Comparison of ENCODE assay signal across 1 cellular context in genomic region chr9:35691325-35691631, GRCh38.
TF ChIP-seq lines count a peak whose summit lies in the region.

No MANE protein-coding gene starts in this region.

TF ChIP-seq in GM12878, 131 proteins besides CTCF, POLR2A, EP300 and RAD21:
- TF ChIP-seq CHD1 (IDR thresholded peaks at IDR 0.05; ENCODE audit: low read depth, low read length) (no peak), ETV6 (conservative IDR thresholded peaks at IDR 0.05 in 1 of 2, IDR thresholded peaks at IDR 0.05 in 1 of 2; ENCODE audit: borderline replicate concordance in 1 of 2, low read depth in 1 of 2) (no peak), PAX5 (IDR thresholded peaks at IDR 0.05; ENCODE audit: borderline replicate concordance, low read depth, low read length) (no peak), CHD2 (IDR thresholded peaks at IDR 0.05; ENCODE audit: borderline replicate concordance, low read depth, low read length) (no peak), HDAC6 (IDR thresholded peaks at IDR 0.05; ENCODE audit: unreplicated experiment) (no peak), BHLHE40 (IDR thresholded peaks at IDR 0.05; ENCODE audit: borderline replicate concordance in 1 of 2, low read depth in 2 of 2, low read length in 1 of 2) (no peak)
- TF ChIP-seq, protein P1, sequence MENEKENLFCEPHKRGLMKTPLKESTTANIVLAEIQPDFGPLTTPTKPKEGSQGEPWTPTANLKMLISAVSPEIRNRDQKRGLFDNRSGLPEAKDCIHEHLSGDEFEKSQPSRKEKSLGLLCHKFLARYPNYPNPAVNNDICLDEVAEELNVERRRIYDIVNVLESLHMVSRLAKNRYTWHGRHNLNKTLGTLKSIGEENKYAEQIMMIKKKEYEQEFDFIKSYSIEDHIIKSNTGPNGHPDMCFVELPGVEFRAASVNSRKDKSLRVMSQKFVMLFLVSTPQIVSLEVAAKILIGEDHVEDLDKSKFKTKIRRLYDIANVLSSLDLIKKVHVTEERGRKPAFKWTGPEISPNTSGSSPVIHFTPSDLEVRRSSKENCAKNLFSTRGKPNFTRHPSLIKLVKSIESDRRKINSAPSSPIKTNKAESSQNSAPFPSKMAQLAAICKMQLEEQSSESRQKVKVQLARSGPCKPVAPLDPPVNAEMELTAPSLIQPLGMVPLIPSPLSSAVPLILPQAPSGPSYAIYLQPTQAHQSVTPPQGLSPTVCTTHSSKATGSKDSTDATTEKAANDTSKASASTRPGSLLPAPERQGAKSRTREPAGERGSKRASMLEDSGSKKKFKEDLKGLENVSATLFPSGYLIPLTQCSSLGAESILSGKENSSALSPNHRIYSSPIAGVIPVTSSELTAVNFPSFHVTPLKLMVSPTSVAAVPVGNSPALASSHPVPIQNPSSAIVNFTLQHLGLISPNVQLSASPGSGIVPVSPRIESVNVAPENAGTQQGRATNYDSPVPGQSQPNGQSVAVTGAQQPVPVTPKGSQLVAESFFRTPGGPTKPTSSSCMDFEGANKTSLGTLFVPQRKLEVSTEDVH (IDR thresholded peaks at IDR 0.05; ENCODE audit: low read depth, partially characterized antibody), result no peak
- TF ChIP-seq, protein P2, sequence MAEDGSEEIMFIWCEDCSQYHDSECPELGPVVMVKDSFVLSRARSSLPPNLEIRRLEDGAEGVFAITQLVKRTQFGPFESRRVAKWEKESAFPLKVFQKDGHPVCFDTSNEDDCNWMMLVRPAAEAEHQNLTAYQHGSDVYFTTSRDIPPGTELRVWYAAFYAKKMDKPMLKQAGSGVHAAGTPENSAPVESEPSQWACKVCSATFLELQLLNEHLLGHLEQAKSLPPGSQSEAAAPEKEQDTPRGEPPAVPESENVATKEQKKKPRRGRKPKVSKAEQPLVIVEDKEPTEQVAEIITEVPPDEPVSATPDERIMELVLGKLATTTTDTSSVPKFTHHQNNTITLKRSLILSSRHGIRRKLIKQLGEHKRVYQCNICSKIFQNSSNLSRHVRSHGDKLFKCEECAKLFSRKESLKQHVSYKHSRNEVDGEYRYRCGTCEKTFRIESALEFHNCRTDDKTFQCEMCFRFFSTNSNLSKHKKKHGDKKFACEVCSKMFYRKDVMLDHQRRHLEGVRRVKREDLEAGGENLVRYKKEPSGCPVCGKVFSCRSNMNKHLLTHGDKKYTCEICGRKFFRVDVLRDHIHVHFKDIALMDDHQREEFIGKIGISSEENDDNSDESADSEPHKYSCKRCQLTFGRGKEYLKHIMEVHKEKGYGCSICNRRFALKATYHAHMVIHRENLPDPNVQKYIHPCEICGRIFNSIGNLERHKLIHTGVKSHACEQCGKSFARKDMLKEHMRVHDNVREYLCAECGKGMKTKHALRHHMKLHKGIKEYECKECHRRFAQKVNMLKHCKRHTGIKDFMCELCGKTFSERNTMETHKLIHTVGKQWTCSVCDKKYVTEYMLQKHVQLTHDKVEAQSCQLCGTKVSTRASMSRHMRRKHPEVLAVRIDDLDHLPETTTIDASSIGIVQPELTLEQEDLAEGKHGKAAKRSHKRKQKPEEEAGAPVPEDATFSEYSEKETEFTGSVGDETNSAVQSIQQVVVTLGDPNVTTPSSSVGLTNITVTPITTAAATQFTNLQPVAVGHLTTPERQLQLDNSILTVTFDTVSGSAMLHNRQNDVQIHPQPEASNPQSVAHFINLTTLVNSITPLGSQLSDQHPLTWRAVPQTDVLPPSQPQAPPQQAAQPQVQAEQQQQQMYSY (CRISPR knock-in tag; IDR thresholded peaks at IDR 0.05), result no peak
